21 cellular contexts compared by ENCODE assay signal in genomic region chr4:64824591-64824990, GRCh38.
DNase-seq lines count a peak whose midpoint lies in the region; ATAC-seq and TF ChIP-seq lines count a peak whose summit lies in the region.
"Had no signal": no experiment of that assay in that cellular context is flagged by ENCODE, and none has a peak within 500 bp of the region (broad histone marks: within the 10 kb centered on the region; RNA-seq: fewer than 3 reads in every experiment).

No MANE protein-coding gene starts in this region.

- H3F3A ChIP-seq in Loucy (ENCODE audit: low read depth): 0 out of 2 replicates have a peak, but pooled peaks cover 3% of the 10 kb centered on the region
- no peaks in the 10 kb centered on the region for H3F3A ChIP-seq in PC-3 (ENCODE audit: low read length, unreplicated experiment)

- no peak for TF ChIP-seq EP300 in tibial nerve (IDR thresholded peaks at IDR 0.05)

- H3K9me2 ChIP-seq in Loucy (replicated peaks; ENCODE audit: low read depth, low read length) (no peaks in the 10 kb centered on the region), PC-3 (replicated peaks; ENCODE audit: low read length) (no peaks in the 10 kb centered on the region)

- no peaks in the 10 kb centered on the region for H3K36me3 ChIP-seq in DND-41 (ENCODE audit: insufficient read depth, low read length)
- H3K36me3 ChIP-seq in Loucy (ENCODE audit: insufficient read depth, low read length): no peaks in the 10 kb centered on the region
- H3K36me3 ChIP-seq in PC-3 (ENCODE audit: low read depth, low read length): no peaks in the 10 kb centered on the region
- H3K36me3 ChIP-seq in tibial nerve: no peaks in the 10 kb centered on the region
- H3K36me3 ChIP-seq: BLaER1 treated with 17β-estradiol and CSF1 and Interleukin-3, amounts not matched to agents 10 nM and 100 nM had no signal

- H3K27me3 ChIP-seq in DND-41 (ENCODE audit: insufficient read depth, low read length, poor library complexity) (no peaks in the 10 kb centered on the region), Loucy (ENCODE audit: insufficient read depth, low read length, poor library complexity, severe bottlenecking) (no peaks in the 10 kb centered on the region), PC-3 (ENCODE audit: low read length) (no peaks in the 10 kb centered on the region), tibial nerve (no peaks in the 10 kb centered on the region)
- H3K27me3 ChIP-seq: BLaER1 treated with 17β-estradiol and CSF1 and Interleukin-3, amounts not matched to agents 10 nM and 100 nM had no signal

- H3K4me2 ChIP-seq in DND-41 (ENCODE audit: insufficient read depth, low read length) (peak overlapping the region; percentile 42), Loucy (ENCODE audit: low read depth, low read length, poor library complexity, severe bottlenecking) (peak overlapping the region; percentile 44), PC-3 (ENCODE audit: low read length) (no peak overlapping the region)
- H3K4me2 ChIP-seq: A549; BLaER1 treated with 17β-estradiol and CSF1 and Interleukin-3, amounts not matched to agents 10 nM and 100 nM had no signal

- no peak overlapping the region; the same call in 1 of the 2 replicates for H2AFZ ChIP-seq in DND-41 (ENCODE audit: low read depth, low read length)
- H2AFZ ChIP-seq in Loucy (ENCODE audit: low read length): no peak overlapping the region
- H2AFZ ChIP-seq in PC-3 (ENCODE audit: low read length): 0 out of 2 replicates have a peak overlapping the region, but pooled peaks have one; percentile 3

- DNase-seq in DND-41 (no peak), PC-3 (no peak), amniotic epithelial cell (ENCODE audit: low read depth) (peak; percentile 4), tibial nerve (ENCODE audit: low spot score in 2 of 2) (no peak), inferior parietal cortex (ENCODE audit: extremely low spot score) (no peak), NCI-H524 (lab: John Stamatoyannopoulos, UW) (no peak)
- DNase-seq: AML-193; Caco-2; Calu3; CD4-positive, alpha-beta T cell; CD8-positive, alpha-beta T cell; DMS153; DMS53; DMS79; GF-D8 had no signal

- H3K9me3 ChIP-seq in DND-41 (ENCODE audit: insufficient read depth, low read length, severe bottlenecking) (no peaks in the 10 kb centered on the region), Loucy (ENCODE audit: insufficient read depth, low read depth, low read length) (no peaks in the 10 kb centered on the region), PC-3 (ENCODE audit: low read length) (no peaks in the 10 kb centered on the region), tibial nerve (no peaks in the 10 kb centered on the region)
- H3K9me3 ChIP-seq: A549; BLaER1 treated with 17β-estradiol and CSF1 and Interleukin-3, amounts not matched to agents 10 nM and 100 nM; Caco-2 had no signal

- H3K4me3 ChIP-seq in DND-41 (ENCODE audit: low read depth in 1 of 2, low read length in 2 of 2): no peak overlapping the region
- H3K4me3 ChIP-seq in Loucy (ENCODE audit: low read length, poor library complexity, severe bottlenecking): no peak overlapping the region
- H3K4me3 ChIP-seq in PC-3 (ENCODE audit: low read length): no peak overlapping the region
- no peak overlapping the region for H3K4me3 ChIP-seq in tibial nerve
- H3K4me3 ChIP-seq: A549; BLaER1 treated with 17β-estradiol and CSF1 and Interleukin-3, amounts not matched to agents 10 nM and 100 nM had no signal

- TF ChIP-seq CTCF in DND-41 (IDR thresholded peaks at IDR 0.05; ENCODE audit: borderline replicate concordance, extremely low read depth, low read length, poor library complexity, severe bottlenecking): no peak
- no peak for TF ChIP-seq CTCF in Loucy (conservative IDR thresholded peaks at IDR 0.05; ENCODE audit: low read length)
- TF ChIP-seq CTCF in PC-3 (conservative IDR thresholded peaks at IDR 0.05; ENCODE audit: low read depth, low read length): no peak
- TF ChIP-seq CTCF in tibial nerve (IDR thresholded peaks at IDR 0.05): no peak

- H3K27ac ChIP-seq in DND-41 (ENCODE audit: low read length) (peak overlapping the region; percentile 70), PC-3 (ENCODE audit: low read length) (no peak overlapping the region), tibial nerve (no peak overlapping the region)
- H3K27ac ChIP-seq: 22Rv1; A549; BLaER1 treated with 17β-estradiol and CSF1 and Interleukin-3, amounts not matched to agents 10 nM and 100 nM; C4-2B had no signal

- POLR2A ChIA-PET in PC-3 (lab: Charles Lee; ENCODE audit: unreplicated experiment): no interaction called here

- TF ChIP-seq POLR2A in tibial nerve (IDR thresholded peaks at IDR 0.05): no peak

- ATAC-seq in DND-41 (ENCODE audit: insufficient read depth, low read depth): peak; percentile 81
- ATAC-seq in PC-3: no peak
- no peak for ATAC-seq in GM21825 (IDR thresholded peaks at IDR 0.05; ENCODE audit: unreplicated experiment)
- ATAC-seq: A549; CD8-positive, alpha-beta T cell had no signal

- whole genome bisulfite sequencing in tibial nerve, 2 donors: 64 to 88% methylated on average over 1 of the region's 1 CpG

- no peaks in the 10 kb centered on the region for H4K20me1 ChIP-seq in DND-41 (ENCODE audit: insufficient read depth, low read length)
- H4K20me1 ChIP-seq in Loucy (ENCODE audit: insufficient read depth, low read length, poor library complexity, severe bottlenecking): no peaks in the 10 kb centered on the region
- no peaks in the 10 kb centered on the region for H4K20me1 ChIP-seq in PC-3 (ENCODE audit: low read length)
- H4K20me1 ChIP-seq: BLaER1 treated with 17β-estradiol and CSF1 and Interleukin-3, amounts not matched to agents 10 nM and 100 nM had no signal

- H3K9ac ChIP-seq in DND-41 (ENCODE audit: low read depth, low read length) (peak overlapping the region; percentile 3; the same call in 1 of the 2 replicates), Loucy (ENCODE audit: low read depth, low read length, poor library complexity, severe bottlenecking) (no peak overlapping the region), PC-3 (ENCODE audit: low read length) (no peak overlapping the region)
- H3K9ac ChIP-seq: BLaER1 treated with 17β-estradiol and CSF1 and Interleukin-3, amounts not matched to agents 10 nM and 100 nM had no signal

- CTCF ChIA-PET in PC-3 (lab: Charles Lee): no interaction called here

- H3K4me1 ChIP-seq in DND-41 (ENCODE audit: insufficient read depth, low read length): peaks cover 51% of the 10 kb centered on the region
- H3K4me1 ChIP-seq in Loucy (ENCODE audit: insufficient read depth, low read length, poor library complexity, severe bottlenecking): peaks cover 29% of the 10 kb centered on the region
- no peaks in the 10 kb centered on the region; the same call in 1 of the 2 replicates for H3K4me1 ChIP-seq in PC-3 (ENCODE audit: insufficient read depth, low read length)
- H3K4me1 ChIP-seq in tibial nerve: no peaks in the 10 kb centered on the region
- H3K4me1 ChIP-seq: A549; BLaER1 treated with 17β-estradiol and CSF1 and Interleukin-3, amounts not matched to agents 10 nM and 100 nM; Caco-2 had no signal

- no TSS peak for BruUV-seq in PC-3 (replicated peaks; lab: Mats Ljungman, UMichigan)

- H3K79me2 ChIP-seq in DND-41 (ENCODE audit: insufficient read depth, low read length) (no peaks in the 10 kb centered on the region), Loucy (ENCODE audit: insufficient read depth, low read length) (no peaks in the 10 kb centered on the region), PC-3 (ENCODE audit: low read length) (no peaks in the 10 kb centered on the region)

- intact Hi-C loops in PC-3 (cut with micrococcal nuclease): no loop called here
